11 cellular contexts compared by ENCODE assay signal in genomic region chr22:50114221-50114981, GRCh38. TPM values are rescaled to one million over a fixed set of nuclear protein-coding genes. Genes with fewer than 3 reads are reported as not detected.
A peak's percentile ranks its signal among the peaks of the same experiment; 100 is the strongest.
DNase-seq lines count a peak whose midpoint lies in the region; ATAC-seq and TF ChIP-seq lines count a peak whose summit lies in the region.
"Had no signal": no experiment of that assay in that cellular context is flagged by ENCODE, and none has a peak within 500 bp of the region (broad histone marks: within the 10 kb centered on the region; RNA-seq: fewer than 3 reads in every experiment).

No MANE protein-coding gene starts in this region.

- no peaks in the 10 kb centered on the region for H4K20me1 ChIP-seq in IMR-90 (ENCODE audit: insufficient read depth, low read length)

- H3K36me3 ChIP-seq in IMR-90 (ENCODE audit: control insufficient read depth, insufficient read depth, low read length) (peaks cover 7% of the 10 kb centered on the region; the same call in 1 of the 2 replicates), ascending aorta (no peaks in the 10 kb centered on the region), left lung (no peaks in the 10 kb centered on the region), upper lobe of left lung (no peaks in the 10 kb centered on the region)
- no peaks in the 10 kb centered on the region for H3K36me3 ChIP-seq in CD4-positive, alpha-beta memory T cell (ENCODE audit: insufficient read depth, low read length)

- no TSS peak for BruUV-seq in IMR-90 (replicated peaks; lab: Mats Ljungman, UMichigan)

- H3K4me1 Mint-ChIP-seq in CD4-positive, alpha-beta memory T cell: peaks cover 0 to 5% (median 2%) of the 10 kb centered on the region in 4 donors

- peak overlapping the region; percentile 47 for H3K4me3 ChIP-seq in IMR-90 (ENCODE audit: insufficient read depth, low read depth, low read length)
- peak overlapping the region in 1 of 2 donors; percentile 47 for H3K4me3 ChIP-seq in ascending aorta
- no peak overlapping the region for H3K4me3 ChIP-seq in left lung
- H3K4me3 ChIP-seq in upper lobe of left lung: peak overlapping the region in 1 of 4 donors; percentile 3
- no peak overlapping the region for H3K4me3 ChIP-seq in CD4-positive, alpha-beta memory T cell (ENCODE audit: low read length in 2 of 2)
- H3K4me3 ChIP-seq: dorsolateral prefrontal cortex had no signal

- peaks cover 4 to 9% of the 10 kb centered on the region in 2 donors for H3K27me3 Mint-ChIP-seq in CD4-positive, alpha-beta memory T cell

- no peak for TF ChIP-seq RAD21 in IMR-90 (IDR thresholded peaks at IDR 0.05; ENCODE audit: low read length)

- POLR2A ChIA-PET in IMR-90 (lab: Charles Lee; ENCODE audit: unreplicated experiment): interaction anchor here (0.6 kb wide), 1 partner anchor 162 kb away, joined by 3 read pairs; no protein-coding TSS in a partner anchor
- POLR2A ChIA-PET in CD4-positive, alpha-beta memory T cell (lab: Charles Lee; ENCODE audit: partially characterized antibody): no interaction called here

- peak; percentile 37 for TF ChIP-seq POLR2A in IMR-90 (IDR thresholded peaks at IDR 0.05; ENCODE audit: low read depth, low read length)
- TF ChIP-seq POLR2A in upper lobe of left lung (IDR thresholded peaks at IDR 0.05): no peak

- H4K91ac ChIP-seq in IMR-90 (ENCODE audit: insufficient read depth, low read depth, low read length): peak overlapping the region; percentile 98

- H3K18ac ChIP-seq in IMR-90 (ENCODE audit: low read depth, low read length): peak overlapping the region; percentile 97

- in situ Hi-C loops in IMR-90 (cut with MboI; ENCODE audit: low sequenced_read_pairs): no loop called here

- H3K9ac ChIP-seq in IMR-90 (ENCODE audit: low read depth, low read length): peak overlapping the region; percentile 94

- H3K9me3 ChIP-seq in IMR-90 (ENCODE audit: control insufficient read depth, insufficient read depth, low read length): no peaks in the 10 kb centered on the region
- no peaks in the 10 kb centered on the region for H3K9me3 ChIP-seq in ascending aorta
- H3K9me3 ChIP-seq in left lung: no peaks in the 10 kb centered on the region
- no peaks in the 10 kb centered on the region for H3K9me3 ChIP-seq in upper lobe of left lung
- no peaks in the 10 kb centered on the region for H3K9me3 ChIP-seq in CD4-positive, alpha-beta memory T cell (ENCODE audit: control insufficient read depth in 1 of 2, low read length in 2 of 2)

- peak overlapping the region; percentile 97 for H2AK9ac ChIP-seq in IMR-90 (replicated peaks; ENCODE audit: low read depth, low read length, poor library complexity)

- H3K79me1 ChIP-seq in IMR-90 (ENCODE audit: low read depth in 1 of 2, low read length in 2 of 2): peaks cover 0 to 14% of the 10 kb centered on the region in 2 experiments; a peak in 2 of 4 replicates

- H2AK5ac ChIP-seq in IMR-90 (ENCODE audit: low read depth, low read length): peak overlapping the region; percentile 71

- CTCF ChIA-PET in IMR-90 (lab: Yijun Ruan, JAX): no interaction called here
- CTCF ChIA-PET in CD4-positive, alpha-beta memory T cell (lab: Charles Lee; ENCODE audit: partially characterized antibody): no interaction called here

- H3K4me2 ChIP-seq in IMR-90 (ENCODE audit: low read depth, low read length): peak overlapping the region; percentile 87

- H3K56ac ChIP-seq in IMR-90 (ENCODE audit: extremely low read depth, insufficient read depth, low read length): peak overlapping the region; percentile 86

- peak overlapping the region; percentile 97 for H3K4ac ChIP-seq in IMR-90 (ENCODE audit: low read depth, low read length)

- peaks cover 37% of the 10 kb centered on the region for H3K4me1 ChIP-seq in IMR-90 (ENCODE audit: control insufficient read depth, insufficient read depth, low read length)
- H3K4me1 ChIP-seq in ascending aorta: peaks cover 7 to 14% of the 10 kb centered on the region in 2 donors
- peaks cover 0 to 28% of the 10 kb centered on the region in 2 donors for H3K4me1 ChIP-seq in left lung
- peaks cover 8 to 29% (median 13%) of the 10 kb centered on the region in 4 donors for H3K4me1 ChIP-seq in upper lobe of left lung
- peaks cover 5% of the 10 kb centered on the region for H3K4me1 ChIP-seq in CD4-positive, alpha-beta memory T cell (ENCODE audit: insufficient read depth, low read length)

- H2BK15ac ChIP-seq in IMR-90 (ENCODE audit: low read depth, low read length): peak overlapping the region; percentile 97; the same call in 2 of the 3 replicates

- peak overlapping the region; percentile 88 for H4K5ac ChIP-seq in IMR-90 (ENCODE audit: low read depth, low read length)

- 0% methylated on average over 1 of the region's 18 CpGs; no CpG with 5 or more reads in 1 of the 2 experiments for WGBS in IMR-90 (ENCODE audit: extremely low coverage in 2 of 2, insufficient read length in 1 of 2), 2 experiments
- 57 to 62% methylated on average over 18 of the region's 18 CpGs for WGBS in upper lobe of left lung, 2 donors

- H3K27ac ChIP-seq in IMR-90 (ENCODE audit: insufficient read depth, low read length) (peak overlapping the region; percentile 97), ascending aorta (peak overlapping the region; percentile 62 to 74), left lung (peak overlapping the region; percentile 45 to 70), upper lobe of left lung (peak overlapping the region; percentile 57 to 78 (median 64))
- H3K27ac ChIP-seq in CD4-positive, alpha-beta memory T cell (ENCODE audit: low read depth, low read length): no peak overlapping the region

- no peak for TF ChIP-seq EP300 in upper lobe of left lung (IDR thresholded peaks at IDR 0.05)

- dilution Hi-C loops in IMR-90 (cut with HindIII; ENCODE audit: low sequenced_read_pairs, unreplicated experiment): no loop called here

- H3K36me3 Mint-ChIP-seq in CD4-positive, alpha-beta memory T cell: no peaks in the 10 kb centered on the region

- ATAC-seq in IMR-90 (ENCODE audit: low read depth) (peak; percentile 47), left lung (peak; percentile 86), upper lobe of left lung (ENCODE audit: low FRiP score in 2 of 2) (peak in 1 of 2 donors; percentile 72), GM18498 (IDR thresholded peaks at IDR 0.05; ENCODE audit: unreplicated experiment) (no peak)

- peaks cover 27% of the 10 kb centered on the region for H3K9me1 ChIP-seq in IMR-90 (ENCODE audit: insufficient read depth, low read length)

- no peak overlapping the region for H3K27ac Mint-ChIP-seq in CD4-positive, alpha-beta memory T cell

- H3K9me3 Mint-ChIP-seq in CD4-positive, alpha-beta memory T cell: no peaks in the 10 kb centered on the region

- H3K23ac ChIP-seq in IMR-90 (ENCODE audit: low read depth, low read length): peak overlapping the region; percentile 96

- H2BK5ac ChIP-seq in IMR-90 (ENCODE audit: low read depth, low read length, poor library complexity, severe bottlenecking): peak overlapping the region; percentile 78

- DNase-seq in IMR-90 (peak; percentile 83), ascending aorta (ENCODE audit: low spot score in 2 of 2) (no peak), left lung (peak; percentile 59 to 79), upper lobe of left lung (peak in 1 of 2 donors; percentile 71), NCI-H2081 treated with DMSO at 0.1 percent for 48 hours (lab: John Stamatoyannopoulos, UW) (no peak)
- DNase-seq in CD4-positive, alpha-beta memory T cell: no peak
- DNase-seq: activated CD8-positive, alpha-beta memory T cell treated with anti-CD3 and anti-CD28 coated beads, Interleukin-2, amount 50 U/mL, for 48 hours; dorsolateral prefrontal cortex; stimulated activated CD4-positive, alpha-beta T cell treated with anti-CD3 and anti-CD28 coated beads, Interleukin-12 subunit alpha, Interleukin-12 subunit beta, amount 100 ng/mL, for 4 hours had no signal

- peak overlapping the region; percentile 91 for H2AFZ ChIP-seq in IMR-90 (replicated peaks; ENCODE audit: low read length, poor library complexity)

- peak overlapping the region; percentile 98 for H2BK120ac ChIP-seq in IMR-90 (ENCODE audit: low read depth, low read length)

- peak overlapping the region; percentile 95 to 96 for H4K8ac ChIP-seq in IMR-90 (ENCODE audit: low read depth in 2 of 2, low read length in 2 of 2)

- peak overlapping the region; percentile 97 for H3K14ac ChIP-seq in IMR-90 (replicated peaks; ENCODE audit: low read depth, low read length)

- TF ChIP-seq CTCF in IMR-90 (conservative IDR thresholded peaks at IDR 0.05; ENCODE audit: low read depth, low read length): no peak
- no peak for TF ChIP-seq CTCF in ascending aorta (IDR thresholded peaks at IDR 0.05)
- no peak for TF ChIP-seq CTCF in left lung (IDR thresholded peaks at IDR 0.05)
- TF ChIP-seq CTCF in upper lobe of left lung (IDR thresholded peaks at IDR 0.05): no peak

- intact Hi-C loops in IMR-90 (cut with micrococcal nuclease) (no loop called here), ascending aorta (cut with DNase I) (no loop called here), left lung (cut with DNase I) (no loop called here)
- intact Hi-C loops in CD4-positive, alpha-beta memory T cell (cut with micrococcal nuclease): no loop called here

- no peak overlapping the region for H3K4me3 Mint-ChIP-seq in CD4-positive, alpha-beta memory T cell

- H3K27me3 ChIP-seq in IMR-90 (ENCODE audit: control insufficient read depth, insufficient read depth, low read length) (no peaks in the 10 kb centered on the region), ascending aorta (no peaks in the 10 kb centered on the region), left lung (peaks cover 0 to 9% of the 10 kb centered on the region in 2 donors), upper lobe of left lung (no peaks in the 10 kb centered on the region)
- H3K27me3 ChIP-seq in CD4-positive, alpha-beta memory T cell (ENCODE audit: insufficient read depth, low read length): no peaks in the 10 kb centered on the region

- peak overlapping the region; percentile 95 for H2BK20ac ChIP-seq in IMR-90 (ENCODE audit: low read depth, low read length)

RNA-seq across cellular contexts. Expression of gene MOV10L1, which starts 24.6 kb away (rescaled TPM):
- total RNA-seq in IMR-90 (2012; rRNA removed) (0.72 and 0.83 TPM in 2 replicates), ascending aorta (not detected), left lung (1 to 10 TPM in 1 of 2 donors, under 1 TPM in 1; 0.37 to 1.7 TPM), upper lobe of left lung (1 to 10 TPM in 3 of 6 donors, under 1 TPM in 2, not detected in 1; 0.47 to 3.1 (median 1.8) TPM)
- polyA plus RNA-seq in IMR-90 (2012; rRNA removed): 0.83 and 1.4 TPM in 2 replicates
- 0.31 and 0.67 TPM in 2 replicates for polyA plus RNA-seq in IMR-90 (2012; cell fraction: cytosol; rRNA removed)
- polyA plus RNA-seq in IMR-90 (2012; cell fraction: nucleus; rRNA removed; ENCODE audit: low replicate concordance): 10.7 and 19.6 TPM in 2 replicates
- total RNA-seq in CD4-positive, alpha-beta memory T cell: not detected
- polyA plus RNA-seq in CD4-positive, alpha-beta memory T cell: not detected

RNA-seq across cellular contexts. Expression of gene MLC1, which starts 29.2 kb away (rescaled TPM):
- not detected in 2 replicates for total RNA-seq in IMR-90 (2012; rRNA removed)
- 0.07 and 0.10 TPM in 2 replicates for polyA plus RNA-seq in IMR-90 (2012; rRNA removed)
- 0.02 and 0.19 TPM in 2 replicates for polyA plus RNA-seq in IMR-90 (2012; cell fraction: cytosol; rRNA removed)
- polyA plus RNA-seq in IMR-90 (2012; cell fraction: nucleus; rRNA removed; ENCODE audit: low replicate concordance): 0.05 and 0.08 TPM in 2 replicates
- total RNA-seq in ascending aorta: 0.32 TPM
- 1 to 10 TPM in 1 of 2 donors, under 1 TPM in 1; 0.39 to 2.9 TPM for total RNA-seq in left lung
- 1 to 10 TPM in 4 of 6 donors, under 1 TPM in 2; 0.78 to 3.1 (median 1.2) TPM for total RNA-seq in upper lobe of left lung
- total RNA-seq in CD4-positive, alpha-beta memory T cell: not detected
- polyA plus RNA-seq in CD4-positive, alpha-beta memory T cell: under 1 TPM in 1 of 2 donors, not detected in 1; 0.28 TPM

RNA-seq across cellular contexts. Expression of gene PANX2, which starts 56.1 kb away (rescaled TPM):
- total RNA-seq in IMR-90 (2012; rRNA removed): under 0.01 and 0.18 TPM in 2 replicates
- polyA plus RNA-seq in IMR-90 (2012; rRNA removed): 1.3 and 1.7 TPM in 2 replicates
- 1.6 and 3.8 TPM in 2 replicates for polyA plus RNA-seq in IMR-90 (2012; cell fraction: cytosol; rRNA removed)
- polyA plus RNA-seq in IMR-90 (2012; cell fraction: nucleus; rRNA removed; ENCODE audit: low replicate concordance): 7.1 and 11.4 TPM in 2 replicates
- total RNA-seq in ascending aorta: 0.32 TPM
- 1 to 10 TPM; 2.1 to 4.6 TPM for total RNA-seq in left lung
- 10 to 100 TPM in 3 of 6 donors, 1 to 10 TPM in 3; 1.9 to 16.8 (median 7.1) TPM for total RNA-seq in upper lobe of left lung
- not detected for total RNA-seq in CD4-positive, alpha-beta memory T cell
- not detected for polyA plus RNA-seq in CD4-positive, alpha-beta memory T cell

RNA-seq across cellular contexts. Expression of gene TTLL8, which starts 56.3 kb away (rescaled TPM):
- total RNA-seq in IMR-90 (2012; rRNA removed) (not detected in 2 replicates), ascending aorta (not detected), left lung (not detected), upper lobe of left lung (not detected)
- not detected in 2 replicates for polyA plus RNA-seq in IMR-90 (2012; rRNA removed)
- polyA plus RNA-seq in IMR-90 (2012; cell fraction: cytosol; rRNA removed): not detected in 2 replicates
- not detected in 2 replicates for polyA plus RNA-seq in IMR-90 (2012; cell fraction: nucleus; rRNA removed; ENCODE audit: low replicate concordance)
- total RNA-seq in CD4-positive, alpha-beta memory T cell: not detected
- polyA plus RNA-seq in CD4-positive, alpha-beta memory T cell: not detected
- total RNA-seq: subcutaneous adipose tissue had no signal

Comparison
In these comparisons a context has a peak if more than half of its experiments do, and no peak if none do; other contexts are left out.
1. DNase-seq: peak in IMR-90 (single experiment) and left lung (2 of 2); none in ascending aorta (0 of 2), CD4-positive, alpha-beta memory T cell (0 of 5) and NCI-H2081 treated with DMSO at 0.1 percent for 48 hours (single experiment).